In genomic region chr15:38102972-38103371, GRCh38 we compare ENCODE assay signal across 22 cellular contexts.
"Had no signal": no experiment of that assay in that cellular context is flagged by ENCODE, and none has a peak within 500 bp of the region (broad histone marks: within the 10 kb centered on the region; RNA-seq: fewer than 3 reads in every experiment).

No MANE protein-coding gene starts in this region.

- H3K4me1 Mint-ChIP-seq: endodermal cell had no signal

- DNase-seq: colonic mucosa; cortex of kidney; dermis blood vessel endothelial cell; dorsolateral prefrontal cortex; effector CD4-positive, alpha-beta T cell; effector CD8-positive, alpha-beta T cell; effector memory CD4-positive, alpha-beta T cell; effector memory CD8-positive, alpha-beta T cell; endodermal cell; erythroblast; esophagus squamous epithelium; foreskin fibroblast; foreskin keratinocyte; foreskin melanocyte; gastrocnemius medialis; glutamatergic neuron; head of caudate nucleus; heart left ventricle; heart right ventricle had no signal

- H3K27ac Mint-ChIP-seq: dendritic cell treated with granulocyte-macrophage colony-stimulating factor and Interleukin-4, amounts not matched to agents 40 ng/mL and 50 ng/mL, for 4 days; effector memory CD8-positive, alpha-beta T cell; endodermal cell had no signal

- ATAC-seq: effector memory CD8-positive, alpha-beta T cell; esophagus mucosa; foreskin keratinocyte; gastrocnemius medialis; gastroesophageal sphincter; heart left ventricle; heart right ventricle had no signal

- H3K4me3 Mint-ChIP-seq: dendritic cell treated with granulocyte-macrophage colony-stimulating factor and Interleukin-4, amounts not matched to agents 40 ng/mL and 50 ng/mL, for 4 days; effector memory CD8-positive, alpha-beta T cell; endodermal cell had no signal
